1 cellular context compared by ENCODE assay signal in the genomic region with DNA sequence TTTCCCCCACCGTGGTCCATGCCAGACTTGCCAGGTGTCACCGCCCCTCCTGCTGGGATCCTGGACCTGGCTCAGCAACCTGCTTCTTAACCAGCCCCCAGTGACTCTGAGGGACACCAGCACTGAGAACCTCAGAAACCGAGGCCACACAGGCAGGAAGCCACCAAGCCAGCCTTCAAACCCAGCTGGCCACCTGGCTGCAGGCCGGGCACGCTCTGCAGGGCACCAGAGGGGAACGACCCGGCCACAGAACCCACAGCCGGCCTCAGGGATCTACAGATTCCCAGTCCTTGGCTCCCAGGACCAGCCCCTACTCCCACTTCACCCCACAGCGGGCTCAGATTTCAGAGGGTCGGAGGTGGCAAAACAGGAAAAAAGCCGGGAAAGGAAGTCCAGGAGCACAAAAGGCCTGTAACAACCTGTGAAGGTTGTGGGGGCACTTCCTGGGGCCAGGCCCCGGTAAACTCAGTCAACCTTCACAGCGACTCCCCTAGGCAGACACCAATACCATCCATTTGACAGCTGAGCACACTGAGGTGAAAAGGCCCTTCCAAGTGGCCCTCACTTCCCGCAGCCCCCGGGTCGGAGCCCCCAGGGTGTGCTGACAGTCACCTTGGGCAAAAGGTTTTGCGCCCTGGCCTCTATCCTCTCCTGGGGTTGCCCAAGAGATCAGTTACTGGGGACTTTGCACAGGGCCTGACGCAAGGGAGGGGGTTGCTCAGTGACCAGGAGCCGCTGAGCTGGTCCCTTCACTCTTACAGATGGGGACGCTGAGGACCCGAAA.
TF ChIP-seq lines count a peak whose summit lies in the region.

No MANE protein-coding gene starts in this region.

TF ChIP-seq in HepG2, 621 proteins besides CTCF, POLR2A, EP300 and RAD21 (continued from another document):
- TF ChIP-seq, protein P1, sequence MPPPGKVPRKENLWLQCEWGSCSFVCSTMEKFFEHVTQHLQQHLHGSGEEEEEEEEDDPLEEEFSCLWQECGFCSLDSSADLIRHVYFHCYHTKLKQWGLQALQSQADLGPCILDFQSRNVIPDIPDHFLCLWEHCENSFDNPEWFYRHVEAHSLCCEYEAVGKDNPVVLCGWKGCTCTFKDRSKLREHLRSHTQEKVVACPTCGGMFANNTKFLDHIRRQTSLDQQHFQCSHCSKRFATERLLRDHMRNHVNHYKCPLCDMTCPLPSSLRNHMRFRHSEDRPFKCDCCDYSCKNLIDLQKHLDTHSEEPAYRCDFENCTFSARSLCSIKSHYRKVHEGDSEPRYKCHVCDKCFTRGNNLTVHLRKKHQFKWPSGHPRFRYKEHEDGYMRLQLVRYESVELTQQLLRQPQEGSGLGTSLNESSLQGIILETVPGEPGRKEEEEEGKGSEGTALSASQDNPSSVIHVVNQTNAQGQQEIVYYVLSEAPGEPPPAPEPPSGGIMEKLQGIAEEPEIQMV (CRISPR knock-in tag; IDR thresholded peaks at IDR 0.05; ENCODE audit: low read depth), result 0 out of 2 replicates have a peak, but pooled peaks have one; percentile 4
- TF ChIP-seq RARA (CRISPR knock-in tag; IDR thresholded peaks at IDR 0.05) (peak; percentile 51), ETV6 (CRISPR knock-in tag; conservative IDR thresholded peaks at IDR 0.05) (no peak; the same call in 1 of the 2 replicates), ZNF883 (CRISPR knock-in tag; IDR thresholded peaks at IDR 0.05; ENCODE audit: not compliant biosample characterization) (no peak), MAFK (conservative IDR thresholded peaks at IDR 0.05 in 1 of 2, IDR thresholded peaks at IDR 0.05 in 1 of 2; ENCODE audit: low read length in 2 of 2) (no peak), ZNF570 (CRISPR knock-in tag; IDR thresholded peaks at IDR 0.05; ENCODE audit: borderline replicate concordance) (no peak), ZNF660 (CRISPR knock-in tag; IDR thresholded peaks at IDR 0.05; ENCODE audit: borderline replicate concordance, low read depth) (no peak), CBX2 (IDR thresholded peaks at IDR 0.05; ENCODE audit: low read depth, low read length) (no peak), CBX2 (CRISPR knock-in tag; IDR thresholded peaks at IDR 0.05; ENCODE audit: low read depth) (no peak), ZNF101 (CRISPR knock-in tag; IDR thresholded peaks at IDR 0.05; ENCODE audit: borderline replicate concordance, low read depth) (no peak), KDM5B (CRISPR knock-in tag; IDR thresholded peaks at IDR 0.05; ENCODE audit: borderline replicate concordance) (no peak), NR2F2 (IDR thresholded peaks at IDR 0.05; ENCODE audit: borderline replicate concordance, low read depth) (peak; percentile 59; the same call in 1 of the 2 replicates), RFXAP (CRISPR knock-in tag; IDR thresholded peaks at IDR 0.05; ENCODE audit: borderline replicate concordance) (no peak; the same call in 1 of the 2 replicates), ARNT (IDR thresholded peaks at IDR 0.05) (no peak), ASH2L (IDR thresholded peaks at IDR 0.05; ENCODE audit: insufficient read length, low read depth, low read length) (peak; percentile 70), KDM4B (CRISPR knock-in tag; IDR thresholded peaks at IDR 0.05) (no peak), CREM (IDR thresholded peaks at IDR 0.05) (peak; percentile 56; the same call in 1 of the 2 replicates), CREM (CRISPR knock-in tag; IDR thresholded peaks at IDR 0.05) (no peak), ZNF251 (CRISPR knock-in tag; IDR thresholded peaks at IDR 0.05) (no peak)
- TF ChIP-seq, protein P2, sequence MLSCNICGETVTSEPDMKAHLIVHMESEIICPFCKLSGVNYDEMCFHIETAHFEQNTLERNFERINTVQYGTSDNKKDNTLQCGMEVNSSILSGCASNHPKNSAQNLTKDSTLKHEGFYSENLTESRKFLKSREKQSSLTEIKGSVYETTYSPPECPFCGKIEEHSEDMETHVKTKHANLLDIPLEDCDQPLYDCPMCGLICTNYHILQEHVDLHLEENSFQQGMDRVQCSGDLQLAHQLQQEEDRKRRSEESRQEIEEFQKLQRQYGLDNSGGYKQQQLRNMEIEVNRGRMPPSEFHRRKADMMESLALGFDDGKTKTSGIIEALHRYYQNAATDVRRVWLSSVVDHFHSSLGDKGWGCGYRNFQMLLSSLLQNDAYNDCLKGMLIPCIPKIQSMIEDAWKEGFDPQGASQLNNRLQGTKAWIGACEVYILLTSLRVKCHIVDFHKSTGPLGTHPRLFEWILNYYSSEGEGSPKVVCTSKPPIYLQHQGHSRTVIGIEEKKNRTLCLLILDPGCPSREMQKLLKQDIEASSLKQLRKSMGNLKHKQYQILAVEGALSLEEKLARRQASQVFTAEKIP (CRISPR knock-in tag; IDR thresholded peaks at IDR 0.05; ENCODE audit: borderline replicate concordance), result no peak
- TF ChIP-seq, protein P3, sequence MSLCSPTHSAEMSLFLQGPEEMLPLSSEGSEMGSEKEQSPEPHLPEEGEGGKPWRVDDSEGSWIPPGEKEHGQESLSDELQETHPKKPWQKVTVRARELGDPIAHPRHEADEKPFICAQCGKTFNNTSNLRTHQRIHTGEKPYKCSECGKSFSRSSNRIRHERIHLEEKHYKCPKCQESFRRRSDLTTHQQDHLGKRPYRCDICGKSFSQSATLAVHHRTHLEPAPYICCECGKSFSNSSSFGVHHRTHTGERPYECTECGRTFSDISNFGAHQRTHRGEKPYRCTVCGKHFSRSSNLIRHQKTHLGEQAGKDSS (CRISPR knock-in tag; IDR thresholded peaks at IDR 0.05; ENCODE audit: borderline replicate concordance, low read depth), result peak; percentile 87; the same call in 1 of the 2 replicates
- TF ChIP-seq, protein P4, sequence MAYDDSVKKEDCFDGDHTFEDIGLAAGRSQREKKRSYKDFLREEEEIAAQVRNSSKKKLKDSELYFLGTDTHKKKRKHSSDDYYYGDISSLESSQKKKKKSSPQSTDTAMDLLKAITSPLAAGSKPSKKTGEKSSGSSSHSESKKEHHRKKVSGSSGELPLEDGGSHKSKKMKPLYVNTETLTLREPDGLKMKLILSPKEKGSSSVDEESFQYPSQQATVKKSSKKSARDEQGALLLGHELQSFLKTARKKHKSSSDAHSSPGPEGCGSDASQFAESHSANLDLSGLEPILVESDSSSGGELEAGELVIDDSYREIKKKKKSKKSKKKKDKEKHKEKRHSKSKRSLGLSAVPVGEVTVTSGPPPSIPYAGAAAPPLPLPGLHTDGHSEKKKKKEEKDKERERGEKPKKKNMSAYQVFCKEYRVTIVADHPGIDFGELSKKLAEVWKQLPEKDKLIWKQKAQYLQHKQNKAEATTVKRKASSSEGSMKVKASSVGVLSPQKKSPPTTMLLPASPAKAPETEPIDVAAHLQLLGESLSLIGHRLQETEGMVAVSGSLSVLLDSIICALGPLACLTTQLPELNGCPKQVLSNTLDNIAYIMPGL (CRISPR knock-in tag; IDR thresholded peaks at IDR 0.05; ENCODE audit: borderline replicate concordance in 1 of 2, low read depth in 1 of 2), result no peak; a peak in 1 of 4 replicates
- TF ChIP-seq, protein P5, sequence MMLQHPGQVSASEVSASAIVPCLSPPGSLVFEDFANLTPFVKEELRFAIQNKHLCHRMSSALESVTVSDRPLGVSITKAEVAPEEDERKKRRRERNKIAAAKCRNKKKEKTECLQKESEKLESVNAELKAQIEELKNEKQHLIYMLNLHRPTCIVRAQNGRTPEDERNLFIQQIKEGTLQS (CRISPR knock-in tag; IDR thresholded peaks at IDR 0.05), result no peak
- TF ChIP-seq, protein P6, sequence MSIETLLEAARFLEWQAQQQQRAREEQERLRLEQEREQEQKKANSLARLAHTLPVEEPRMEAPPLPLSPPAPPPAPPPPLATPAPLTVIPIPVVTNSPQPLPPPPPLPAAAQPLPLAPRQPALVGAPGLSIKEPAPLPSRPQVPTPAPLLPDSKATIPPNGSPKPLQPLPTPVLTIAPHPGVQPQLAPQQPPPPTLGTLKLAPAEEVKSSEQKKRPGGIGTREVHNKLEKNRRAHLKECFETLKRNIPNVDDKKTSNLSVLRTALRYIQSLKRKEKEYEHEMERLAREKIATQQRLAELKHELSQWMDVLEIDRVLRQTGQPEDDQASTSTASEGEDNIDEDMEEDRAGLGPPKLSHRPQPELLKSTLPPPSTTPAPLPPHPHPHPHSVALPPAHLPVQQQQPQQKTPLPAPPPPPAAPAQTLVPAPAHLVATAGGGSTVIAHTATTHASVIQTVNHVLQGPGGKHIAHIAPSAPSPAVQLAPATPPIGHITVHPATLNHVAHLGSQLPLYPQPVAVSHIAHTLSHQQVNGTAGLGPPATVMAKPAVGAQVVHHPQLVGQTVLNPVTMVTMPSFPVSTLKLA (IDR thresholded peaks at IDR 0.05), result no peak
